8 cellular contexts compared by ENCODE assay signal in genomic region chr12:111767362-111768158, GRCh38. TPM values are rescaled to one million over a fixed set of nuclear protein-coding genes. Genes with fewer than 3 reads are reported as not detected.
DNase-seq lines count a peak whose midpoint lies in the region; ATAC-seq and TF ChIP-seq lines count a peak whose summit lies in the region.

No MANE protein-coding gene starts in this region.

- TF ChIP-seq CTCF in Peyer's patch (IDR thresholded peaks at IDR 0.05) (no peak), epithelial cell of proximal tubule (conservative IDR thresholded peaks at IDR 0.05; ENCODE audit: low read depth, low read length) (no peak), natural killer cell (IDR thresholded peaks at IDR 0.05) (no peak)

- H3K4me1 Mint-ChIP-seq in natural killer cell = peaks cover 17% of the 10 kb centered on the region in 2 donors

- no peak for ATAC-seq in natural killer cell
- no peak for ATAC-seq in GM18519 (IDR thresholded peaks at IDR 0.05; ENCODE audit: low FRiP score, unreplicated experiment)

- peak; percentile 69 for DNase-seq in Daoy (ENCODE audit: low read depth)
- peak in 2 of 3 donors; percentile 72 to 74 for DNase-seq in Peyer's patch
- DNase-seq in epithelial cell of proximal tubule (ENCODE audit: low read depth) = no peak
- no peak for DNase-seq in natural killer cell
- DNase-seq in GF-D8 (lab: John Stamatoyannopoulos, UW) = no peak
- DNase-seq in DMS153 (lab: John Stamatoyannopoulos, UW) = no peak
- DNase-seq in NCI-H2081 (lab: John Stamatoyannopoulos, UW) = no peak

- H3K27me3 ChIP-seq in Peyer's patch = no peaks in the 10 kb centered on the region

- H3K36me3 ChIP-seq in Peyer's patch = peaks cover 0 to 4% (median 0%) of the 10 kb centered on the region in 3 donors

- H3K27me3 Mint-ChIP-seq in natural killer cell (ENCODE audit: low read depth in 2 of 2) = peaks cover 33% of the 10 kb centered on the region in 2 donors

- intact Hi-C loops in natural killer cell (cut with micrococcal nuclease) = no loop called here

- no peaks in the 10 kb centered on the region for H3K9me3 ChIP-seq in Peyer's patch

- H3K27ac ChIP-seq in Peyer's patch = peak overlapping the region; percentile 72 to 91 (median 82)

- peak overlapping the region in 1 of 2 donors; percentile 27 for H3K27ac Mint-ChIP-seq in natural killer cell

- H3K4me1 ChIP-seq in Peyer's patch = peaks cover 0 to 48% (median 4%) of the 10 kb centered on the region in 4 donors

- H3K4me3 ChIP-seq in Peyer's patch = peak overlapping the region; percentile 46 to 82 (median 61)
- H3K4me3 ChIP-seq in epithelial cell of proximal tubule (ENCODE audit: low read depth, low read length) = peak overlapping the region; percentile 67

- no peaks in the 10 kb centered on the region for H3K36me3 Mint-ChIP-seq in natural killer cell

- H3K4me3 Mint-ChIP-seq in natural killer cell = peak overlapping the region; percentile 87

- H3K9me3 Mint-ChIP-seq in natural killer cell = no peaks in the 10 kb centered on the region

- TF ChIP-seq POLR2A in Peyer's patch (IDR thresholded peaks at IDR 0.05) = no peak

RNA-seq across cellular contexts. Expression of gene ALDH2, which starts 0.8 kb away (rescaled TPM):
- total RNA-seq in Daoy (2014; rRNA removed; shearing (Covaris generic)) = 28.5 and 36.1 TPM in 2 replicates
- total RNA-seq in Peyer's patch = 100 to 1,000 TPM; 118 to 215 (median 177) TPM
- 19.3 and 25.2 TPM in 2 replicates for total RNA-seq in epithelial cell of proximal tubule
- total RNA-seq in natural killer cell = 1 to 10 TPM; 2.6 to 8.2 (median 3.8) TPM

Comparison
In these comparisons a context has a peak if more than half of its experiments do, and no peak if none do; other contexts are left out.
1. DNase-seq: peak in Daoy (single experiment) and Peyer's patch (2 of 3); none in epithelial cell of proximal tubule (single experiment), natural killer cell (single experiment), GF-D8 (single experiment), DMS153 (single experiment) and NCI-H2081 (0 of 2).